9 cellular contexts compared by ENCODE assay signal in genomic region chr15:74365619-74366445, GRCh38. TPM values are rescaled to one million over a fixed set of nuclear protein-coding genes. Genes with fewer than 3 reads are reported as not detected.
DNase-seq lines count a peak whose midpoint lies in the region; ATAC-seq, FAIRE-seq and TF ChIP-seq lines count a peak whose summit lies in the region.
"Had no signal": no experiment of that assay in that cellular context is flagged by ENCODE, and none has a peak within 500 bp of the region (broad histone marks: within the 10 kb centered on the region; RNA-seq: fewer than 3 reads in every experiment).

No MANE protein-coding gene starts in this region.

- FAIRE-seq in kidney (lab: Jason Lieb, UNC), result no peak

- peak overlapping the region; percentile 54 for H3K4me3 ChIP-seq in kidney (ENCODE audit: low read length in 2 of 2)

- intact Hi-C loops in kidney (cut with DNase I), result no loop called here

- H3K27ac Mint-ChIP-seq in brain, result no peak overlapping the region
- H3K27ac Mint-ChIP-seq in stimulated activated naive B cell treated with anti-CD40 and anti-IgM and Interleukin-4, amounts not matched to agents 10 μg/mL and 1 μg/mL and 100 μg/mL, for 72 hours, result peak overlapping the region; percentile 47

- no peaks in the 10 kb centered on the region for H3K9me3 ChIP-seq in kidney (ENCODE audit: control insufficient read depth in 1 of 2, low read length in 2 of 2)

- no peaks in the 10 kb centered on the region for H3K36me3 Mint-ChIP-seq in brain
- H3K36me3 Mint-ChIP-seq in stimulated activated naive B cell treated with anti-CD40 and anti-IgM and Interleukin-4, amounts not matched to agents 10 μg/mL and 1 μg/mL and 100 μg/mL, for 72 hours, result no peaks in the 10 kb centered on the region

- peak overlapping the region in 1 of 2 donors; percentile 5 for H3K9ac ChIP-seq in kidney (ENCODE audit: low read length in 2 of 2)

- no peaks in the 10 kb centered on the region for H3K9me3 Mint-ChIP-seq in brain
- no peaks in the 10 kb centered on the region for H3K9me3 Mint-ChIP-seq in stimulated activated naive B cell treated with anti-CD40 and anti-IgM and Interleukin-4, amounts not matched to agents 10 μg/mL and 1 μg/mL and 100 μg/mL, for 72 hours

- H3K27me3 Mint-ChIP-seq in brain, result peaks cover 87% of the 10 kb centered on the region
- H3K27me3 Mint-ChIP-seq in stimulated activated naive B cell treated with anti-CD40 and anti-IgM and Interleukin-4, amounts not matched to agents 10 μg/mL and 1 μg/mL and 100 μg/mL, for 72 hours, result peaks cover 39 to 70% of the 10 kb centered on the region in 2 donors

- H3K4me1 ChIP-seq in kidney (ENCODE audit: control insufficient read depth in 1 of 2, insufficient read depth in 1 of 2, low read depth in 1 of 2, low read length in 2 of 2), result peaks cover 0 to 2% of the 10 kb centered on the region in 2 donors

- peaks cover 4% of the 10 kb centered on the region for H3K4me1 Mint-ChIP-seq in brain
- peaks cover 5 to 6% of the 10 kb centered on the region in 2 donors for H3K4me1 Mint-ChIP-seq in stimulated activated naive B cell treated with anti-CD40 and anti-IgM and Interleukin-4, amounts not matched to agents 10 μg/mL and 1 μg/mL and 100 μg/mL, for 72 hours

- DNase-seq in DMS53 (lab: John Stamatoyannopoulos, UW), result peak; percentile 26
- DNase-seq in DMS53 treated with DMSO at 0.1 percent for 48 hours (lab: John Stamatoyannopoulos, UW; ENCODE audit: unreplicated experiment), result no peak
- DNase-seq in kidney, result no peak
- DNase-seq in stimulated activated naive B cell treated with anti-CD40 and anti-IgM and Interleukin-4, amounts not matched to agents 10 μg/mL and 1 μg/mL and 100 μg/mL, for 72 hours, result no peak
- no peak for DNase-seq in activated gamma-delta T cell treated with Interleukin-2 at 50 U/mL for 16 hours
- no peak for DNase-seq in 8988T
- DNase-seq in SHP77 treated with DMSO at 0.1 percent for 48 hours (lab: John Stamatoyannopoulos, UW), result no peak

- TF ChIP-seq CTCF in brain (conservative IDR thresholded peaks at IDR 0.05), result no peak
- TF ChIP-seq CTCF in kidney (IDR thresholded peaks at IDR 0.05; ENCODE audit: borderline replicate concordance, extremely low read depth, insufficient read depth), result no peak

- no peak overlapping the region for H3K27ac ChIP-seq in kidney (ENCODE audit: low read depth in 2 of 2, low read length in 2 of 2)
- H3K27ac ChIP-seq: 22Rv1 had no signal

- peak overlapping the region in 4 of 5 experiments; percentile 32 to 76 (median 54) for H3K4me3 Mint-ChIP-seq in brain
- peak overlapping the region; percentile 77 to 80 for H3K4me3 Mint-ChIP-seq in stimulated activated naive B cell treated with anti-CD40 and anti-IgM and Interleukin-4, amounts not matched to agents 10 μg/mL and 1 μg/mL and 100 μg/mL, for 72 hours

- no peaks in the 10 kb centered on the region for H3K36me3 ChIP-seq in kidney (ENCODE audit: control insufficient read depth in 1 of 2, insufficient read depth in 2 of 2, low read length in 2 of 2)

- peak; percentile 80 to 87 for ATAC-seq in stimulated activated naive B cell treated with anti-CD40 and anti-IgM and Interleukin-4, amounts not matched to agents 10 μg/mL and 1 μg/mL and 100 μg/mL, for 72 hours (replicated peaks)

RNA-seq across cellular contexts. Expression of gene CYP11A1, which starts 1.6 kb away (rescaled TPM):
- polyA plus RNA-seq in brain (ENCODE audit: insufficient read depth, low read depth, low replicate concordance) (1.1 TPM), kidney (ENCODE audit: insufficient read depth, low read depth, low replicate concordance) (2.7 TPM)
- total RNA-seq in kidney, result 0.13 TPM
